In the genomic region with DNA sequence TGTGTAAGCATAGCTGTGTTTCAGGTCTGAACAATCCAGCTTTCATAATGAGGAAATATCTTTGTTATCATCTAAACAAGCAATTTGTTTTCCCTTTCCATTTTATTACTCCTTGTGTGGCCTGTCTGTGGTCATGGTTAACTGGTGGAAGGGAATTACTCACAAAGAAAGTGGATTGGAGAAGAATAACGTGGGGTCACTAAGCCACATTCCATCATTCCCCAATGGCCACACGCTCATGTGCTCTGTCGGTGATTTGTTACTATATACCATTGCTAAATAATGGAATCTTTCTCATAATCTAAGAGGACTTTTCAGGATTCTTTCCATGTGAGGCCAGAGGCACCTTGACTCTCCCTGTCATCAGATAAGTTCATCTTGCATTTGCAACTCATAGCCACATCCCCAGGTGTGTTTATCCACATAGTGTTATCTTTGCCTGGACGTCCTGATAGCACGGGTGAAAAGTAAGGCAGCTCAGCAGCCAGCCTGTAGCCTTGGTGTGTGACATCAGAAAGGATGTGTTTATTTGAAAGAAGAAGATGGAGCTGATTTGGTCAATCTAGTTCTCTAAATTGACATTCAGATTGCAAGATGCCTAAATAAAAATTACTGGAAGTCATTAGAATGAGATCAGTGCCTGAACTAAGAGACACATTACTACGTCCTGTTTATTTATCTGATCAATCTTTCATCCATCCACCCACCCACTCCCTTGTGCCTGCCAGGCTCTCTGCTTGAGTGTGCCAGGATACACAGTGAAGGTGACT, we compare ENCODE assay signal across 11 cellular contexts.
DNase-seq lines count a peak whose midpoint lies in the region; ATAC-seq and TF ChIP-seq lines count a peak whose summit lies in the region.
"Had no signal": no experiment of that assay in that cellular context is flagged by ENCODE, and none has a peak within 500 bp of the region (broad histone marks: within the 10 kb centered on the region; RNA-seq: fewer than 3 reads in every experiment).

No MANE protein-coding gene starts in this region.

- intact Hi-C loops in activated B cell treated with CpG ODN at 0.5 μM for 24 hours (cut with micrococcal nuclease) (loop anchor here (1.0 to 10.0 kb wide), 3 partner anchors 34 to 96 kb away; no protein-coding TSS in a partner anchor), stomach (cut with DNase I; ENCODE audit: low total_unique reads) (no loop called here)

- H3K23ac ChIP-seq in trophoblast cell (ENCODE audit: low read length): no peak overlapping the region

- no peaks in the 10 kb centered on the region for H3F3A ChIP-seq in GM23248 (ENCODE audit: insufficient read depth)

- no peaks in the 10 kb centered on the region for H3K9me3 ChIP-seq in stomach
- no peaks in the 10 kb centered on the region for H3K9me3 ChIP-seq in GM23248 (ENCODE audit: low read depth)
- no peaks in the 10 kb centered on the region for H3K9me3 ChIP-seq in trophoblast cell (ENCODE audit: insufficient read depth, low read depth, low read length)
- H3K9me3 ChIP-seq: body of pancreas had no signal

- peak overlapping the region in 3 of 5 donors; percentile 30 to 63 (median 47) for H3K27ac ChIP-seq in stomach
- H3K27ac ChIP-seq in GM23248: no peak overlapping the region
- no peak overlapping the region for H3K27ac ChIP-seq in trophoblast cell (ENCODE audit: low read depth, low read length)
- H3K27ac ChIP-seq: body of pancreas, foreskin keratinocyte had no signal

- no peak for DNase-seq in activated naive CD4-positive, alpha-beta T cell treated with anti-CD3 and anti-CD28 coated beads, Interleukin-2, amount 10 ng/mL, durations not matched to agents 7 days and 5 days
- no peak for DNase-seq in activated naive CD4-positive, alpha-beta T cell treated with anti-CD3 and anti-CD28 coated beads, Interleukin-2, amount 50 U/mL, for 16 hours
- DNase-seq in activated B cell treated with CpG ODN at 0.5 μM for 24 hours: no peak
- DNase-seq in fibroblast of the aortic adventitia (ENCODE audit: low read depth): peak; percentile 47
- DNase-seq in stomach: no peak
- DNase-seq in GM23248: no peak
- DNase-seq in H7: no peak
- DNase-seq in trophoblast cell: no peak
- DNase-seq: body of pancreas, foreskin keratinocyte, NCI-H1930 had no signal

- H2BK5ac ChIP-seq in trophoblast cell (ENCODE audit: low read depth, low read length, poor library complexity): no peak overlapping the region

- no peaks in the 10 kb centered on the region for H3K79me1 ChIP-seq in trophoblast cell (ENCODE audit: low read length)

- peaks cover 8% of the 10 kb centered on the region for H3K36me3 Mint-ChIP-seq in activated naive CD4-positive, alpha-beta T cell treated with anti-CD3 and anti-CD28 coated beads, Interleukin-2, amount 10 ng/mL, durations not matched to agents 7 days and 5 days
- no peaks in the 10 kb centered on the region for H3K36me3 Mint-ChIP-seq in activated B cell treated with CpG ODN at 0.5 μM for 24 hours (ENCODE audit: low read depth)

- H2AFZ ChIP-seq in GM23248 (no peak overlapping the region), trophoblast cell (ENCODE audit: insufficient read depth, low read length, poor library complexity) (no peak overlapping the region)

- H3K4me3 ChIP-seq in fibroblast of the aortic adventitia (ENCODE audit: low read depth, low read length) (no peak overlapping the region), stomach (no peak overlapping the region), GM23248 (no peak overlapping the region), H7 (ENCODE audit: insufficient read depth, low read depth, low read length) (no peak overlapping the region), trophoblast cell (ENCODE audit: low read depth, low read length) (no peak overlapping the region)
- H3K4me3 ChIP-seq: body of pancreas had no signal

- peaks cover 2% of the 10 kb centered on the region for H3K9me3 Mint-ChIP-seq in activated naive CD4-positive, alpha-beta T cell treated with anti-CD3 and anti-CD28 coated beads, Interleukin-2, amount 10 ng/mL, durations not matched to agents 7 days and 5 days
- no peaks in the 10 kb centered on the region for H3K9me3 Mint-ChIP-seq in activated B cell treated with CpG ODN at 0.5 μM for 24 hours

- no peak overlapping the region for H2BK120ac ChIP-seq in trophoblast cell (ENCODE audit: insufficient read depth, low read length, poor library complexity)

- peaks cover 100% of the 10 kb centered on the region for H3K4me1 Mint-ChIP-seq in activated naive CD4-positive, alpha-beta T cell treated with anti-CD3 and anti-CD28 coated beads, Interleukin-2, amount 10 ng/mL, durations not matched to agents 7 days and 5 days
- H3K4me1 Mint-ChIP-seq in activated B cell treated with CpG ODN at 0.5 μM for 24 hours: peaks cover 96% of the 10 kb centered on the region

- H3K4me1 ChIP-seq in stomach (peaks cover 0 to 73% (median 39%) of the 10 kb centered on the region in 4 donors), GM23248 (ENCODE audit: insufficient read depth) (no peaks in the 10 kb centered on the region), trophoblast cell (ENCODE audit: control insufficient read depth in 1 of 2, insufficient read depth in 2 of 2, low read length in 2 of 2) (no peaks in the 10 kb centered on the region)
- H3K4me1 ChIP-seq: foreskin keratinocyte had no signal

- H3K18ac ChIP-seq in trophoblast cell (ENCODE audit: low read length): no peak overlapping the region

- no peak overlapping the region for H4K12ac ChIP-seq in trophoblast cell (ENCODE audit: low read depth, low read length)

- no peak overlapping the region for H2BK12ac ChIP-seq in trophoblast cell (ENCODE audit: low read length)

- POLR2A ChIA-PET in activated B cell treated with CpG ODN at 0.5 μM for 24 hours (lab: Charles Lee): interaction anchor here (0.6 to 3.9 kb wide), 4 partner anchors 18 to 96 kb away, joined by 3 to 73 read pairs (median 13); no protein-coding TSS in a partner anchor

- H3K4me2 ChIP-seq in GM23248 (ENCODE audit: unreplicated experiment) (no peak overlapping the region), trophoblast cell (ENCODE audit: low read length) (no peak overlapping the region)

- no peaks in the 10 kb centered on the region for H3K36me3 ChIP-seq in stomach
- H3K36me3 ChIP-seq in GM23248 (ENCODE audit: low read depth): no peaks in the 10 kb centered on the region
- no peaks in the 10 kb centered on the region for H3K36me3 ChIP-seq in H7 (replicated peaks; ENCODE audit: control insufficient read depth, insufficient read depth, low read length)
- no peaks in the 10 kb centered on the region for H3K36me3 ChIP-seq in trophoblast cell (ENCODE audit: control insufficient read depth in 1 of 2, insufficient read depth in 2 of 2, low read length in 2 of 2)

- H3K14ac ChIP-seq in trophoblast cell (ENCODE audit: low read length): no peak overlapping the region

- no peak for TF ChIP-seq EP300 in stomach (IDR thresholded peaks at IDR 0.05)

- peak overlapping the region; percentile 96 for H3K27ac Mint-ChIP-seq in activated naive CD4-positive, alpha-beta T cell treated with anti-CD3 and anti-CD28 coated beads, Interleukin-2, amount 10 ng/mL, durations not matched to agents 7 days and 5 days
- peak overlapping the region; percentile 97 for H3K27ac Mint-ChIP-seq in activated B cell treated with CpG ODN at 0.5 μM for 24 hours

- no peak overlapping the region for H2AK5ac ChIP-seq in trophoblast cell (ENCODE audit: low read length)

- no peak overlapping the region for H4K91ac ChIP-seq in trophoblast cell (ENCODE audit: low read depth, low read length)

- H3K79me2 ChIP-seq in GM23248 (ENCODE audit: insufficient read depth): no peaks in the 10 kb centered on the region
- H3K79me2 ChIP-seq in trophoblast cell (ENCODE audit: control insufficient read depth, insufficient read depth, low read length, poor library complexity): no peaks in the 10 kb centered on the region

- CTCF ChIA-PET in activated naive CD4-positive, alpha-beta T cell treated with anti-CD3 and anti-CD28 coated beads, Interleukin-2, amount 10 ng/mL, durations not matched to agents 7 days and 5 days (lab: Charles Lee): interaction anchor here (1.9 to 3.4 kb wide), 6 partner anchors 18 to 52 kb away, joined by 6 to 38 read pairs (median 11); no protein-coding TSS in a partner anchor
- CTCF ChIA-PET in activated B cell treated with CpG ODN at 0.5 μM for 24 hours (lab: Charles Lee): interaction anchor here (2.2 to 4.8 kb wide), 5 partner anchors 19 to 124 kb away, joined by 7 to 44 read pairs (median 10); no protein-coding TSS in a partner anchor

- H3K9ac ChIP-seq in GM23248 (no peak overlapping the region), trophoblast cell (ENCODE audit: low read length) (no peak overlapping the region)

- H3K27me3 ChIP-seq in stomach: no peaks in the 10 kb centered on the region
- no peaks in the 10 kb centered on the region for H3K27me3 ChIP-seq in GM23248 (replicated peaks; ENCODE audit: insufficient read depth)
- H3K27me3 ChIP-seq in H7 (ENCODE audit: control insufficient read depth, insufficient read depth, low read length): no peaks in the 10 kb centered on the region
- H3K27me3 ChIP-seq in trophoblast cell (ENCODE audit: insufficient read depth, low read length): no peaks in the 10 kb centered on the region
- H3K27me3 ChIP-seq: foreskin keratinocyte had no signal

- H3K4me3 Mint-ChIP-seq in activated naive CD4-positive, alpha-beta T cell treated with anti-CD3 and anti-CD28 coated beads, Interleukin-2, amount 10 ng/mL, durations not matched to agents 7 days and 5 days: peak overlapping the region; percentile 68
- H3K4me3 Mint-ChIP-seq in activated B cell treated with CpG ODN at 0.5 μM for 24 hours: peak overlapping the region; percentile 4

- 40 to 58% (median 43%) methylated on average over 6 of the region's 6 CpGs for WGBS in stomach, 5 donors
- WGBS in GM23248 (ENCODE audit: low coverage in 1 of 2, low lambda C conversion rate in 2 of 2, missing lambda C conversion rate in 2 of 2), 2 experiments: 66 to 70% methylated on average over 6 of the region's 6 CpGs
- WGBS in trophoblast cell (ENCODE audit: extremely low coverage, insufficient coverage, insufficient read length): no CpG with 5 or more reads among the region's 6 CpGs

- no peak overlapping the region for H4K8ac ChIP-seq in trophoblast cell (ENCODE audit: low read depth, low read length)

- H3K4ac ChIP-seq in trophoblast cell (ENCODE audit: low read depth, low read length): no peak overlapping the region

- no peaks in the 10 kb centered on the region for H3K27me3 Mint-ChIP-seq in activated naive CD4-positive, alpha-beta T cell treated with anti-CD3 and anti-CD28 coated beads, Interleukin-2, amount 10 ng/mL, durations not matched to agents 7 days and 5 days
- no peaks in the 10 kb centered on the region for H3K27me3 Mint-ChIP-seq in activated B cell treated with CpG ODN at 0.5 μM for 24 hours

- H3K9me2 ChIP-seq in GM23248 (ENCODE audit: insufficient read depth): no peaks in the 10 kb centered on the region

- TF ChIP-seq CTCF in activated B cell treated with CpG ODN at 0.5 μM for 24 hours (IDR thresholded peaks at IDR 0.05) (no peak), fibroblast of the aortic adventitia (IDR thresholded peaks at IDR 0.05; ENCODE audit: insufficient read depth, low read length) (no peak), stomach (IDR thresholded peaks at IDR 0.05) (no peak)

- in situ Hi-C loops in GM23248 (cut with MboI): no loop called here

- H4K20me1 ChIP-seq in GM23248 (ENCODE audit: insufficient read depth): no peaks in the 10 kb centered on the region

- ATAC-seq in activated B cell treated with CpG ODN at 0.5 μM for 24 hours (ENCODE audit: low read depth): no peak
- ATAC-seq: body of pancreas, foreskin keratinocyte had no signal

- TF ChIP-seq POLR2A in stomach (IDR thresholded peaks at IDR 0.05): no peak

Comparison
In these comparisons a context has a peak if more than half of its experiments do, and no peak if none do; other contexts are left out.
1. H3K27ac ChIP-seq: peak in stomach (3 of 5); none in GM23248 (single experiment) and trophoblast cell (single experiment).